In genomic region chr17:7502987-7503386, GRCh38 we compare ENCODE assay signal across 8 cellular contexts. TPM values are rescaled to one million over a fixed set of nuclear protein-coding genes. Genes with fewer than 3 reads are reported as not detected.
A peak's percentile ranks its signal among the peaks of the same experiment; 100 is the strongest.
DNase-seq lines count a peak whose midpoint lies in the region; ATAC-seq and TF ChIP-seq lines count a peak whose summit lies in the region.
"Had no signal": no experiment of that assay in that cellular context is flagged by ENCODE, and none has a peak within 500 bp of the region (broad histone marks: within the 10 kb centered on the region; RNA-seq: fewer than 3 reads in every experiment).

No MANE protein-coding gene starts in this region.

- no peaks in the 10 kb centered on the region for H3K4me1 Mint-ChIP-seq in WTC11

- TF ChIP-seq CTCF in WTC11 (IDR thresholded peaks at IDR 0.05) (no peak), neural cell (IDR thresholded peaks at IDR 0.05; ENCODE audit: poor library complexity, severe bottlenecking) (peak; percentile 43), left lung (IDR thresholded peaks at IDR 0.05) (no peak)

- no peaks in the 10 kb centered on the region for H3K4me1 ChIP-seq in left lung

- intact Hi-C loops in left lung (cut with DNase I), result no loop called here

- H3K4me2 ChIP-seq in neural cell (ENCODE audit: low read length), result no peak overlapping the region

- POLR2A ChIA-PET in WTC11 (lab: Charles Lee), result interaction anchor here (0.7 to 1.6 kb wide), 2 partner anchors 66 to 81 kb away, joined by 3 read pairs; partner anchors contain the start of gene MPDU1

- TF ChIP-seq RAD21 in neural cell (conservative IDR thresholded peaks at IDR 0.05), result peak; percentile 45

- no peak overlapping the region for H3K27ac ChIP-seq in neural cell (ENCODE audit: low read length)
- no peak overlapping the region for H3K27ac ChIP-seq in left lung

- H3K36me3 ChIP-seq in neural cell (ENCODE audit: insufficient read depth, low read length), result no peaks in the 10 kb centered on the region
- H3K36me3 ChIP-seq in left lung, result peaks cover 2 to 100% of the 10 kb centered on the region in 2 donors

- no peaks in the 10 kb centered on the region for H3K9me3 ChIP-seq in neural cell (ENCODE audit: low read length)
- H3K9me3 ChIP-seq in left lung, result no peaks in the 10 kb centered on the region

- ATAC-seq in WTC11 (peak; percentile 82), left lung (no peak)

- no peaks in the 10 kb centered on the region for H3K9me3 Mint-ChIP-seq in WTC11

- H3K27ac Mint-ChIP-seq in WTC11, result no peak overlapping the region

- no peak overlapping the region for H2AFZ ChIP-seq in neural cell (ENCODE audit: low read depth, low read length)

- H3K9ac ChIP-seq in neural cell (ENCODE audit: low read length), result no peak overlapping the region

- no peaks in the 10 kb centered on the region for H3K9me2 ChIP-seq in neural cell (ENCODE audit: insufficient read depth, low read length)

- DNase-seq in DMS53 (lab: John Stamatoyannopoulos, UW) (peak; percentile 47), DMS53 treated with DMSO at 0.1 percent for 48 hours (lab: John Stamatoyannopoulos, UW; ENCODE audit: unreplicated experiment) (no peak), WTC11 (ENCODE audit: low spot score) (peak; percentile 66), left lung (no peak)
- DNase-seq in central memory CD4-positive, alpha-beta T cell, result no peak
- DNase-seq: amygdala, NCI-H2029 treated with DMSO at 0.1 percent for 48 hours had no signal

- no peaks in the 10 kb centered on the region for H3K27me3 Mint-ChIP-seq in WTC11 (ENCODE audit: low read depth)

- CTCF ChIA-PET in WTC11 (lab: Charles Lee), result interaction anchor here (0.5 to 2.2 kb wide), 19 partner anchors 10 to 147 kb away, joined by 3 to 13 read pairs (median 4); partner anchors contain the start of gene PLSCR3

- peaks cover 82% of the 10 kb centered on the region for H3K36me3 Mint-ChIP-seq in WTC11

- no peak for TF ChIP-seq EP300 in neural cell (conservative IDR thresholded peaks at IDR 0.05; ENCODE audit: poor library complexity, severe bottlenecking)

- H3K27me3 ChIP-seq in neural cell (ENCODE audit: insufficient read depth, low read depth, low read length) (no peaks in the 10 kb centered on the region), left lung (no peaks in the 10 kb centered on the region)

- no peaks in the 10 kb centered on the region for H3K79me2 ChIP-seq in neural cell (replicated peaks; ENCODE audit: insufficient read depth, low read length)

- no peak overlapping the region for H3K4me3 Mint-ChIP-seq in WTC11

- H3F3A ChIP-seq in neural cell (ENCODE audit: insufficient read depth, low read length, poor library complexity, severe bottlenecking), result no peaks in the 10 kb centered on the region

- no peaks in the 10 kb centered on the region for H4K20me1 ChIP-seq in neural cell (ENCODE audit: insufficient read depth)

- no peak overlapping the region for H3K4me3 ChIP-seq in neural cell (ENCODE audit: low read length)
- no peak overlapping the region for H3K4me3 ChIP-seq in left lung

TF ChIP-seq in WTC11, 78 proteins besides CTCF, POLR2A, EP300 and RAD21:
- TF ChIP-seq SP1 (CRISPR knock-in tag; conservative IDR thresholded peaks at IDR 0.05) (no peak), CREB1 (CRISPR knock-in tag; IDR thresholded peaks at IDR 0.05) (no peak), ZNF317 (CRISPR knock-in tag; IDR thresholded peaks at IDR 0.05; ENCODE audit: borderline replicate concordance, low read depth) (no peak)
- TF ChIP-seq, protein P1, sequence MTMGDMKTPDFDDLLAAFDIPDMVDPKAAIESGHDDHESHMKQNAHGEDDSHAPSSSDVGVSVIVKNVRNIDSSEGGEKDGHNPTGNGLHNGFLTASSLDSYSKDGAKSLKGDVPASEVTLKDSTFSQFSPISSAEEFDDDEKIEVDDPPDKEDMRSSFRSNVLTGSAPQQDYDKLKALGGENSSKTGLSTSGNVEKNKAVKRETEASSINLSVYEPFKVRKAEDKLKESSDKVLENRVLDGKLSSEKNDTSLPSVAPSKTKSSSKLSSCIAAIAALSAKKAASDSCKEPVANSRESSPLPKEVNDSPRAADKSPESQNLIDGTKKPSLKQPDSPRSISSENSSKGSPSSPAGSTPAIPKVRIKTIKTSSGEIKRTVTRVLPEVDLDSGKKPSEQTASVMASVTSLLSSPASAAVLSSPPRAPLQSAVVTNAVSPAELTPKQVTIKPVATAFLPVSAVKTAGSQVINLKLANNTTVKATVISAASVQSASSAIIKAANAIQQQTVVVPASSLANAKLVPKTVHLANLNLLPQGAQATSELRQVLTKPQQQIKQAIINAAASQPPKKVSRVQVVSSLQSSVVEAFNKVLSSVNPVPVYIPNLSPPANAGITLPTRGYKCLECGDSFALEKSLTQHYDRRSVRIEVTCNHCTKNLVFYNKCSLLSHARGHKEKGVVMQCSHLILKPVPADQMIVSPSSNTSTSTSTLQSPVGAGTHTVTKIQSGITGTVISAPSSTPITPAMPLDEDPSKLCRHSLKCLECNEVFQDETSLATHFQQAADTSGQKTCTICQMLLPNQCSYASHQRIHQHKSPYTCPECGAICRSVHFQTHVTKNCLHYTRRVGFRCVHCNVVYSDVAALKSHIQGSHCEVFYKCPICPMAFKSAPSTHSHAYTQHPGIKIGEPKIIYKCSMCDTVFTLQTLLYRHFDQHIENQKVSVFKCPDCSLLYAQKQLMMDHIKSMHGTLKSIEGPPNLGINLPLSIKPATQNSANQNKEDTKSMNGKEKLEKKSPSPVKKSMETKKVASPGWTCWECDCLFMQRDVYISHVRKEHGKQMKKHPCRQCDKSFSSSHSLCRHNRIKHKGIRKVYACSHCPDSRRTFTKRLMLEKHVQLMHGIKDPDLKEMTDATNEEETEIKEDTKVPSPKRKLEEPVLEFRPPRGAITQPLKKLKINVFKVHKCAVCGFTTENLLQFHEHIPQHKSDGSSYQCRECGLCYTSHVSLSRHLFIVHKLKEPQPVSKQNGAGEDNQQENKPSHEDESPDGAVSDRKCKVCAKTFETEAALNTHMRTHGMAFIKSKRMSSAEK (CRISPR knock-in tag; IDR thresholded peaks at IDR 0.05; ENCODE audit: borderline replicate concordance), result no peak

TF ChIP-seq in neural cell, 6 proteins besides CTCF, POLR2A, EP300 and RAD21:
- TF ChIP-seq SMC3 (conservative IDR thresholded peaks at IDR 0.05; ENCODE audit: poor library complexity), result peak; percentile 42
- TF ChIP-seq, protein P2, sequence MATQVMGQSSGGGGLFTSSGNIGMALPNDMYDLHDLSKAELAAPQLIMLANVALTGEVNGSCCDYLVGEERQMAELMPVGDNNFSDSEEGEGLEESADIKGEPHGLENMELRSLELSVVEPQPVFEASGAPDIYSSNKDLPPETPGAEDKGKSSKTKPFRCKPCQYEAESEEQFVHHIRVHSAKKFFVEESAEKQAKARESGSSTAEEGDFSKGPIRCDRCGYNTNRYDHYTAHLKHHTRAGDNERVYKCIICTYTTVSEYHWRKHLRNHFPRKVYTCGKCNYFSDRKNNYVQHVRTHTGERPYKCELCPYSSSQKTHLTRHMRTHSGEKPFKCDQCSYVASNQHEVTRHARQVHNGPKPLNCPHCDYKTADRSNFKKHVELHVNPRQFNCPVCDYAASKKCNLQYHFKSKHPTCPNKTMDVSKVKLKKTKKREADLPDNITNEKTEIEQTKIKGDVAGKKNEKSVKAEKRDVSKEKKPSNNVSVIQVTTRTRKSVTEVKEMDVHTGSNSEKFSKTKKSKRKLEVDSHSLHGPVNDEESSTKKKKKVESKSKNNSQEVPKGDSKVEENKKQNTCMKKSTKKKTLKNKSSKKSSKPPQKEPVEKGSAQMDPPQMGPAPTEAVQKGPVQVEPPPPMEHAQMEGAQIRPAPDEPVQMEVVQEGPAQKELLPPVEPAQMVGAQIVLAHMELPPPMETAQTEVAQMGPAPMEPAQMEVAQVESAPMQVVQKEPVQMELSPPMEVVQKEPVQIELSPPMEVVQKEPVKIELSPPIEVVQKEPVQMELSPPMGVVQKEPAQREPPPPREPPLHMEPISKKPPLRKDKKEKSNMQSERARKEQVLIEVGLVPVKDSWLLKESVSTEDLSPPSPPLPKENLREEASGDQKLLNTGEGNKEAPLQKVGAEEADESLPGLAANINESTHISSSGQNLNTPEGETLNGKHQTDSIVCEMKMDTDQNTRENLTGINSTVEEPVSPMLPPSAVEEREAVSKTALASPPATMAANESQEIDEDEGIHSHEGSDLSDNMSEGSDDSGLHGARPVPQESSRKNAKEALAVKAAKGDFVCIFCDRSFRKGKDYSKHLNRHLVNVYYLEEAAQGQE (IDR thresholded peaks at IDR 0.05; ENCODE audit: borderline replicate concordance), result no peak

RNA-seq across cellular contexts. Expression of gene POLR2A, which starts 18.8 kb away (rescaled TPM):
- total RNA-seq in WTC11 (2021) (166 to 170 TPM (median 170 TPM) in 3 replicates), left lung (100 to 1,000 TPM in 1 of 2 donors, 10 to 100 TPM in 1; 90.8 to 116 TPM)
- 9.1 and 22.6 TPM in 2 replicates for polyA plus RNA-seq in neural cell
- 84.6 and 86.7 TPM in 2 replicates for polyA minus RNA-seq in neural cell

RNA-seq across cellular contexts. Expression of gene SLC35G6, which starts 21.7 kb away (rescaled TPM):
- total RNA-seq in WTC11 (2021) (0.16 to 0.26 TPM (median 0.18 TPM) in 3 replicates), left lung (not detected)
- polyA plus RNA-seq in neural cell, result not detected in 2 replicates
- polyA minus RNA-seq in neural cell, result not detected in 2 replicates

RNA-seq across cellular contexts. Expression of gene ZBTB4, which starts 23.6 kb away (rescaled TPM):
- total RNA-seq in WTC11 (2021) (14.6 to 17.0 TPM (median 16.2 TPM) in 3 replicates), left lung (10 to 100 TPM; 46.2 to 63.2 TPM)
- 8.0 and 9.2 TPM in 2 replicates for polyA plus RNA-seq in neural cell
- 19.2 and 20.3 TPM in 2 replicates for polyA minus RNA-seq in neural cell

RNA-seq across cellular contexts. Expression of gene TNFSF12, which starts 45.9 kb away (rescaled TPM):
- total RNA-seq in WTC11 (2021) (8.1 to 10.5 TPM (median 10.2 TPM) in 3 replicates), left lung (10 to 100 TPM; 48.5 to 50.5 TPM)
- not detected in 2 replicates for polyA plus RNA-seq in neural cell
- polyA minus RNA-seq in neural cell, result not detected in 2 replicates

RNA-seq across cellular contexts. Expression of gene TNFSF13, which starts 55.6 kb away (rescaled TPM):
- total RNA-seq in WTC11 (2021) (2.2 to 3.2 TPM (median 2.9 TPM) in 3 replicates), left lung (10 to 100 TPM; 79.2 to 87.4 TPM)
- 0.15 TPM in 1 of 2 replicates, not detected in the other for polyA plus RNA-seq in neural cell
- not detected in 2 replicates for polyA minus RNA-seq in neural cell

Comparison
In these comparisons a context has a peak if more than half of its experiments do, and no peak if none do; other contexts are left out.
1. DNase-seq: peak in DMS53 (single experiment) and WTC11 (single experiment); none in DMS53 treated with DMSO at 0.1 percent for 48 hours (single experiment), central memory CD4-positive, alpha-beta T cell (single experiment) and left lung (0 of 2).